Comparison of ENCODE assay signal across 30 cellular contexts in the genomic region with DNA sequence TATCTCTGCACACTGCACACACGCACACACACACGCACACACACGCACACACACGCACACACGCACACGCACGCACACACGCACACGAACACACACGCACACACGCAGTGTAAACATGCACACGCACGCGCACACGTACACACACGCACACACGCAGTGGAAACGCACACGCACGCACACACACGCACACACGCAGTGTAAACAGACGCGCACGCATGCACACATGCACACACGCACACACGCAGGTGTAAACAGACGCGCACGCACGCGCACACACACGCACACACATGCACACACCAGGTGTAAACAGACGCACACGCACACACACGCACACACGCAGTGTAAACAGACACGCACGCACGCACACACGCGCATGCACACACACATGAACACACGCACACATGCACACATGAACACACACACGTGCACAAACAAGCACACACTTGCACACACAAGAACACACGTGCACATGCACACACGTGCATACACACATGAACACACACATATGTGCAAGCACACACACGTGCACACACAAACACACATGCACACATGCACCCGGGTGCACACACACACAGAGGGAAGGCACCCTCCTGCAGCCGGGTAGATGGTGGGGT. TPM values are rescaled to one million over a fixed set of nuclear protein-coding genes. Genes with fewer than 3 reads are reported as not detected.
"Had no signal": no experiment of that assay in that cellular context is flagged by ENCODE, and none has a peak within 500 bp of the region (broad histone marks: within the 10 kb centered on the region; RNA-seq: fewer than 3 reads in every experiment).

No MANE protein-coding gene starts in this region.

- H3K36me3 ChIP-seq: esophagus squamous epithelium, heart right ventricle, left lung, ovary, sigmoid colon, stomach, thyroid gland, upper lobe of left lung, uterus had no signal

- ATAC-seq: mucosa of descending colon; stimulated activated effector memory CD8-positive, alpha-beta T cell treated with anti-CD3 and anti-CD28 coated beads, Interleukin-12 subunit alpha, Interleukin-12 subunit beta, amount 100 ng/mL, for 72 hours had no signal

- H3K27ac ChIP-seq: esophagus squamous epithelium, heart right ventricle, left lung, sigmoid colon, stomach, uterus had no signal

- H3K9me3 ChIP-seq: esophagus squamous epithelium, heart right ventricle, left lung, mucosa of descending colon, ovary, sigmoid colon, stomach, thyroid gland, upper lobe of left lung, uterus had no signal

- FAIRE-seq: colon, islet of Langerhans had no signal

- H3K27me3 ChIP-seq: ovary, thyroid gland, upper lobe of left lung, uterus had no signal

- DNase-seq: effector memory CD4-positive, alpha-beta T cell; esophagus squamous epithelium; foreskin melanocyte; glutamatergic neuron; heart right ventricle; hippocampal formation; left cardiac atrium; left lung; mesenchymal stem cell; mucosa of descending colon; naive B cell; occipital lobe; posterior cingulate gyrus; sigmoid colon; stimulated activated CD4-positive, alpha-beta T cell treated with anti-CD3 and anti-CD28 coated beads, Interleukin-2, amount 100 ng/mL, for 24 hours; stimulated activated CD4-positive, alpha-beta T cell treated with anti-CD3 and anti-CD28 coated beads, Interleukin-4, amount 100 ng/mL, for 24 hours; stimulated activated naive CD4-positive, alpha-beta T cell treated with Interleukin-2 at 50 U/mL for 16 hours; stomach; uterus had no signal

- H3K27ac Mint-ChIP-seq: dendritic cell treated with granulocyte-macrophage colony-stimulating factor and Interleukin-4, amounts not matched to agents 40 ng/mL and 50 ng/mL, for 4 days; naive B cell; natural killer cell treated with Interleukin-12 subunit alpha and Interleukin-12 subunit beta and Interleukin-15 and Interleukin-18, amount 100 ng/mL, for 72 hours; stimulated activated effector memory CD8-positive, alpha-beta T cell treated with anti-CD3 and anti-CD28 coated beads, Interleukin-12 subunit alpha, Interleukin-12 subunit beta, amount 100 ng/mL, for 72 hours had no signal

- H3K4me3 ChIP-seq: esophagus squamous epithelium, heart right ventricle, left lung, mucosa of descending colon, ovary, sigmoid colon, stomach, upper lobe of left lung, uterus had no signal

- H3K4me1 Mint-ChIP-seq: naive B cell; stimulated activated effector memory CD8-positive, alpha-beta T cell treated with anti-CD3 and anti-CD28 coated beads, Interleukin-12 subunit alpha, Interleukin-12 subunit beta, amount 100 ng/mL, for 72 hours had no signal

- H3K36me3 Mint-ChIP-seq: mesothelial cell of epicardium; naive B cell; natural killer cell treated with Interleukin-12 subunit alpha and Interleukin-12 subunit beta and Interleukin-15 and Interleukin-18, amount 100 ng/mL, for 72 hours; stimulated activated effector memory CD8-positive, alpha-beta T cell treated with anti-CD3 and anti-CD28 coated beads, Interleukin-12 subunit alpha, Interleukin-12 subunit beta, amount 100 ng/mL, for 72 hours had no signal

- H3K9me3 Mint-ChIP-seq: dendritic cell treated with granulocyte-macrophage colony-stimulating factor and Interleukin-4, amounts not matched to agents 40 ng/mL and 50 ng/mL, for 4 days; mesothelial cell of epicardium; naive B cell; natural killer cell treated with Interleukin-12 subunit alpha and Interleukin-12 subunit beta and Interleukin-15 and Interleukin-18, amount 100 ng/mL, for 72 hours; neural crest cell; stimulated activated effector memory CD8-positive, alpha-beta T cell treated with anti-CD3 and anti-CD28 coated beads, Interleukin-12 subunit alpha, Interleukin-12 subunit beta, amount 100 ng/mL, for 72 hours had no signal

- H3K27me3 Mint-ChIP-seq: naive B cell; natural killer cell treated with Interleukin-12 subunit alpha and Interleukin-12 subunit beta and Interleukin-15 and Interleukin-18, amount 100 ng/mL, for 72 hours had no signal

- H3K4me3 Mint-ChIP-seq: dendritic cell treated with granulocyte-macrophage colony-stimulating factor and Interleukin-4, amounts not matched to agents 40 ng/mL and 50 ng/mL, for 4 days; mesothelial cell of epicardium; naive B cell; natural killer cell treated with Interleukin-12 subunit alpha and Interleukin-12 subunit beta and Interleukin-15 and Interleukin-18, amount 100 ng/mL, for 72 hours; neural crest cell; stimulated activated effector memory CD8-positive, alpha-beta T cell treated with anti-CD3 and anti-CD28 coated beads, Interleukin-12 subunit alpha, Interleukin-12 subunit beta, amount 100 ng/mL, for 72 hours had no signal

- H3K4me1 ChIP-seq: esophagus squamous epithelium, left lung, sigmoid colon, uterus had no signal

RNA-seq across cellular contexts. Expression of a gene that starts 45.2 kb away (rescaled TPM):
- total RNA-seq: lung microvascular endothelial cell; natural killer cell treated with Interleukin-12 subunit alpha and Interleukin-12 subunit beta and Interleukin-15 and Interleukin-18, amount 100 ng/mL, for 72 hours had no signal
